9 cellular contexts compared by ENCODE assay signal in the genomic region with DNA sequence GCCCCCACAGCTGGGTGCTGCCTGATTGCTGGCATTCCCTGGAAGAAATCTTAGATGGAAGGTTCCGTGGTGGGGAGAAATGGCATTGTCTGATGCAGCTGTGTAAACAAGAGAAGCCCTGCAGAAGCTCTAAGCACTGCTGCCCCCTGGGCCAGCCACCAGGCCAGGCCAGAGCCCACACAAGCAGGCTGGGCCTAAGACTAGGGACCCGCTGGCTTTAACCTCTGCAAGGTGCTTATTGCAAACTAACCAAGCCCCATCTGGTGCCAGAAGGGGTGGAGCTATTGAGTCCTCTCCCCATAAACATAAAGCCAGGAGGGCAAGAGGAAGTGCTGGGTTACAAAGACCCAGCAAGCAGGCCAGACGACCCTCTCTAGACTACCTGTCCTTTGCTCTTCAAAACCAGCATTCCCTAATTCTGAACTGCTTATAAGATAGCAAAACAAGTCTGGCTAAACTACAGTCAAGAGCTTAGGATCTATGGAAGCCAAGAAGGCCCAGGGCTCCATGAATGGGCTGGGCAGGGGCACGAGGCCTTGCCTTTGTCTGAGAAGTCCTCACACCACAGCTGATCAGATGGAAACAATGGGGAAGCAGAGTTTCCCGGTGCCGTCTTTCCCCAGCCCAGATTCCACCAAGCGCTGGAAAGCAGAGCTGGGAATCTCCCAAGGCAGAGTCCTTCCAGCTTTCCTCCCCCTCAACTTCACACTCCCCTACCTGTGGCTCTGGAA. TPM values are rescaled to one million over a fixed set of nuclear protein-coding genes. Genes with fewer than 3 reads are reported as not detected.
DNase-seq lines count a peak whose midpoint lies in the region; ATAC-seq and TF ChIP-seq lines count a peak whose summit lies in the region.
"Had no signal": no experiment of that assay in that cellular context is flagged by ENCODE, and none has a peak within 500 bp of the region (broad histone marks: within the 10 kb centered on the region; RNA-seq: fewer than 3 reads in every experiment).

No MANE protein-coding gene starts in this region.

- H3K4me3 Mint-ChIP-seq in activated naive CD8-positive, alpha-beta T cell treated with anti-CD3 and anti-CD28 coated beads for 36 hours, result no peak overlapping the region

- in situ Hi-C loops in HAP-1 (cut with MboI; ENCODE audit: low sequenced_read_pairs), result no loop called here

- no peaks in the 10 kb centered on the region for H4K20me1 ChIP-seq in osteoblast (ENCODE audit: insufficient read depth, low read length)

- H3K36me3 Mint-ChIP-seq in activated naive CD8-positive, alpha-beta T cell treated with anti-CD3 and anti-CD28 coated beads for 36 hours, result peaks cover 42% of the 10 kb centered on the region

- peak overlapping the region; percentile 88 for H3K27ac Mint-ChIP-seq in activated naive CD8-positive, alpha-beta T cell treated with anti-CD3 and anti-CD28 coated beads for 36 hours

- H3K9me3 ChIP-seq in osteoblast (ENCODE audit: low read depth, low read length) (no peaks in the 10 kb centered on the region), HAP-1 (no peaks in the 10 kb centered on the region)

- H3K4me1 ChIP-seq in osteoblast (ENCODE audit: insufficient read depth, low read length) (peaks cover 6% of the 10 kb centered on the region), HAP-1 (no peaks in the 10 kb centered on the region)

- H2AFZ ChIP-seq in osteoblast (ENCODE audit: low read length), result no peak overlapping the region

- H3K36me3 ChIP-seq in osteoblast (ENCODE audit: insufficient read depth, low read length) (peaks cover 17% of the 10 kb centered on the region), HAP-1 (replicated peaks) (peaks cover 31% of the 10 kb centered on the region)

- H3K27me3 Mint-ChIP-seq in activated naive CD8-positive, alpha-beta T cell treated with anti-CD3 and anti-CD28 coated beads for 36 hours, result no peaks in the 10 kb centered on the region

- H3K27me3 ChIP-seq in osteoblast (ENCODE audit: insufficient read depth, low read length) (no peaks in the 10 kb centered on the region), HAP-1 (ENCODE audit: low read depth) (no peaks in the 10 kb centered on the region)

- DNase-seq in GDM1 (lab: John Stamatoyannopoulos, UW), result peak; percentile 18
- DNase-seq in NCI-H1417 treated with DMSO at 0.1 percent for 48 hours (lab: John Stamatoyannopoulos, UW), result peak; percentile 76
- no peak for DNase-seq in activated naive CD8-positive, alpha-beta T cell treated with anti-CD3 and anti-CD28 coated beads for 36 hours
- peak; percentile 56 for DNase-seq in osteoblast (ENCODE audit: insufficient read length, low spot score, missing footprints)
- no peak for DNase-seq in HAP-1 (ENCODE audit: low spot score in 2 of 2)
- DNase-seq: NCI-H1930 had no signal

- H3K4me1 Mint-ChIP-seq in activated naive CD8-positive, alpha-beta T cell treated with anti-CD3 and anti-CD28 coated beads for 36 hours, result peaks cover 33% of the 10 kb centered on the region

- no peak overlapping the region for H3K4me3 ChIP-seq in osteoblast (ENCODE audit: insufficient read depth, low read length)
- no peak overlapping the region for H3K4me3 ChIP-seq in HAP-1

- H3K79me2 ChIP-seq in osteoblast (ENCODE audit: insufficient read depth, low read length), result no peaks in the 10 kb centered on the region

- TF ChIP-seq CTCF in osteoblast (IDR thresholded peaks at IDR 0.05; ENCODE audit: extremely low read depth, low read depth, low read length), result no peak

- no peaks in the 10 kb centered on the region for H3K9me3 Mint-ChIP-seq in activated naive CD8-positive, alpha-beta T cell treated with anti-CD3 and anti-CD28 coated beads for 36 hours

- H3K27ac ChIP-seq in osteoblast (ENCODE audit: low read depth, low read length), result no peak overlapping the region

- ATAC-seq in GM21360 (IDR thresholded peaks at IDR 0.05; ENCODE audit: unreplicated experiment) (no peak), HG03139 (IDR thresholded peaks at IDR 0.05; ENCODE audit: unreplicated experiment) (no peak), HG02623 (IDR thresholded peaks at IDR 0.05; ENCODE audit: unreplicated experiment) (no peak)

- no peak overlapping the region for H3K4me2 ChIP-seq in osteoblast (ENCODE audit: insufficient read depth, low read length)

RNA-seq across cellular contexts. Expression of gene P2RX4, which starts 28.8 kb away (rescaled TPM):
- total RNA-seq in activated naive CD8-positive, alpha-beta T cell treated with anti-CD3 and anti-CD28 coated beads for 36 hours, result 10 to 100 TPM; 17.8 to 19.0 TPM
- 22.1 and 23.5 TPM in 2 replicates for total RNA-seq in osteoblast

RNA-seq across cellular contexts. Expression of gene CAMKK2, which starts 57.7 kb away (rescaled TPM):
- 10 to 100 TPM; 37.6 to 38.6 TPM for total RNA-seq in activated naive CD8-positive, alpha-beta T cell treated with anti-CD3 and anti-CD28 coated beads for 36 hours
- 22.8 and 23.9 TPM in 2 replicates for total RNA-seq in osteoblast

Comparison
In these comparisons a context has a peak if more than half of its experiments do, and no peak if none do; other contexts are left out.
1. DNase-seq: peak in GDM1 (single experiment), NCI-H1417 treated with DMSO at 0.1 percent for 48 hours (single experiment) and osteoblast (single experiment); none in activated naive CD8-positive, alpha-beta T cell treated with anti-CD3 and anti-CD28 coated beads for 36 hours (single experiment) and HAP-1 (0 of 2).